Comparison of ENCODE assay signal across 14 cellular contexts in genomic region chr9:32136700-32137339, GRCh38.
DNase-seq lines count a peak whose midpoint lies in the region; TF ChIP-seq lines count a peak whose summit lies in the region.
"Had no signal": no experiment of that assay in that cellular context is flagged by ENCODE, and none has a peak within 500 bp of the region (broad histone marks: within the 10 kb centered on the region; RNA-seq: fewer than 3 reads in every experiment).

No MANE protein-coding gene starts in this region.

- TF ChIP-seq CTCF in MCF 10A (IDR thresholded peaks at IDR 0.05; ENCODE audit: unreplicated experiment) (no peak), breast epithelium (IDR thresholded peaks at IDR 0.05) (peak in 1 of 3 donors; percentile 36), CD14-positive monocyte (IDR thresholded peaks at IDR 0.05) (no peak), prostate gland (IDR thresholded peaks at IDR 0.05) (no peak)

- H3K4me3 Mint-ChIP-seq in MCF 10A (ENCODE audit: unreplicated experiment) (no peak overlapping the region), CD14-positive monocyte (no peak overlapping the region)
- H3K4me3 Mint-ChIP-seq: nephron, T-cell had no signal

- H3K27ac Mint-ChIP-seq in MCF 10A (ENCODE audit: low read depth, unreplicated experiment) = no peak overlapping the region
- no peak overlapping the region for H3K27ac Mint-ChIP-seq in CD14-positive monocyte
- H3K27ac Mint-ChIP-seq: nephron, T-cell had no signal

- intact Hi-C loops in MCF 10A (cut with micrococcal nuclease) (no loop called here), breast epithelium (cut with DNase I; ENCODE audit: low total_unique reads) (no loop called here), CD14-positive monocyte (cut with micrococcal nuclease) (no loop called here), prostate gland (cut with DNase I) (no loop called here)

- DNase-seq in MCF 10A (ENCODE audit: unreplicated experiment) (peak; percentile 46), breast epithelium (ENCODE audit: low spot score in 2 of 2) (no peak), SK-N-DZ (ENCODE audit: low spot score) (peak; percentile 39), iPS DF 19.7 (ENCODE audit: low read depth, low spot score) (peak; percentile 20), CD14-positive monocyte (ENCODE audit: low spot score) (no peak), prostate gland (ENCODE audit: low spot score) (no peak), globus pallidus (ENCODE audit: low spot score) (no peak)
- DNase-seq in activated CD4-positive, CD25-positive, alpha-beta regulatory T cell treated with anti-CD3 and anti-CD28 coated beads, Interleukin-2, amount 50 U/mL, for 72 hours = no peak
- DNase-seq: dorsolateral prefrontal cortex; stimulated activated CD4-positive, alpha-beta T cell treated with anti-CD3 and anti-CD28 coated beads, Interleukin-1b, Interleukin-23, amount 100 ng/mL, for 48 hours; stimulated activated CD8-positive, alpha-beta memory T cell treated with anti-CD3 and anti-CD28 coated beads, Interleukin-4, amount 100 ng/mL, for 48 hours; T-cell had no signal

- CTCF ChIA-PET in MCF 10A (lab: Yijun Ruan, JAX) = no interaction called here

- no peaks in the 10 kb centered on the region for H3K36me3 ChIP-seq in breast epithelium
- H3K36me3 ChIP-seq in prostate gland = no peaks in the 10 kb centered on the region
- H3K36me3 ChIP-seq: right atrium auricular region had no signal

- no TSS peak for BruUV-seq in MCF 10A (replicated peaks; lab: Mats Ljungman, UMichigan)

- H3K9me3 Mint-ChIP-seq in MCF 10A (ENCODE audit: unreplicated experiment) (no peaks in the 10 kb centered on the region), CD14-positive monocyte (peaks cover 0 to 4% (median 2%) of the 10 kb centered on the region in 7 donors)
- H3K9me3 Mint-ChIP-seq: T-cell had no signal

- H3K4me1 Mint-ChIP-seq in MCF 10A (ENCODE audit: insufficient read depth, unreplicated experiment) (peaks cover 5% of the 10 kb centered on the region), CD14-positive monocyte (no peaks in the 10 kb centered on the region)
- H3K4me1 Mint-ChIP-seq: nephron, T-cell had no signal

- H3K27me3 Mint-ChIP-seq in MCF 10A (ENCODE audit: insufficient read depth, unreplicated experiment) (peaks cover 83% of the 10 kb centered on the region), CD14-positive monocyte (ENCODE audit: low read depth in 3 of 3) (no peaks in the 10 kb centered on the region)
- H3K27me3 Mint-ChIP-seq: T-cell had no signal

- H3K4me1 ChIP-seq in breast epithelium = no peaks in the 10 kb centered on the region
- H3K4me1 ChIP-seq in prostate gland (replicated peaks) = no peaks in the 10 kb centered on the region
- H3K4me1 ChIP-seq: right atrium auricular region had no signal

- H3K27ac ChIP-seq in breast epithelium (no peak overlapping the region), prostate gland (no peak overlapping the region)
- H3K27ac ChIP-seq: dorsolateral prefrontal cortex, right atrium auricular region had no signal

- POLR2A ChIA-PET in MCF 10A (lab: Yijun Ruan, JAX) = interaction anchor here (0.7 kb wide), 1 partner anchor 1027 kb away, joined by 3 read pairs; no protein-coding TSS in a partner anchor

- H3K9me3 ChIP-seq in breast epithelium (no peaks in the 10 kb centered on the region), prostate gland (no peaks in the 10 kb centered on the region)

- 44% methylated on average over 3 of the region's 3 CpGs for WGBS in prostate gland

- no peaks in the 10 kb centered on the region for H3K36me3 Mint-ChIP-seq in MCF 10A (ENCODE audit: insufficient read depth, unreplicated experiment)
- H3K36me3 Mint-ChIP-seq in CD14-positive monocyte = no peaks in the 10 kb centered on the region
- H3K36me3 Mint-ChIP-seq: T-cell had no signal

- H3K27me3 ChIP-seq in breast epithelium = no peaks in the 10 kb centered on the region
- no peaks in the 10 kb centered on the region for H3K27me3 ChIP-seq in prostate gland (replicated peaks; ENCODE audit: insufficient read depth)
- H3K27me3 ChIP-seq: right atrium auricular region had no signal

- TF ChIP-seq POLR2A in breast epithelium (IDR thresholded peaks at IDR 0.05) = no peak
- no peak for TF ChIP-seq POLR2A in prostate gland (IDR thresholded peaks at IDR 0.05)

- H3K4me3 ChIP-seq in breast epithelium = no peak overlapping the region
- H3K4me3 ChIP-seq in prostate gland = no peak overlapping the region
- H3K4me3 ChIP-seq: dorsolateral prefrontal cortex, right atrium auricular region had no signal

Comparison
In these comparisons a context has a peak if more than half of its experiments do, and no peak if none do; other contexts are left out.
1. DNase-seq: peak in MCF 10A (single experiment), SK-N-DZ (single experiment) and iPS DF 19.7 (single experiment); none in breast epithelium (0 of 2), CD14-positive monocyte (single experiment), prostate gland (single experiment), globus pallidus (single experiment) and activated CD4-positive, CD25-positive, alpha-beta regulatory T cell treated with anti-CD3 and anti-CD28 coated beads, Interleukin-2, amount 50 U/mL, for 72 hours (single experiment).